Comparison of ENCODE assay signal across 1 cellular context in the genomic region with DNA sequence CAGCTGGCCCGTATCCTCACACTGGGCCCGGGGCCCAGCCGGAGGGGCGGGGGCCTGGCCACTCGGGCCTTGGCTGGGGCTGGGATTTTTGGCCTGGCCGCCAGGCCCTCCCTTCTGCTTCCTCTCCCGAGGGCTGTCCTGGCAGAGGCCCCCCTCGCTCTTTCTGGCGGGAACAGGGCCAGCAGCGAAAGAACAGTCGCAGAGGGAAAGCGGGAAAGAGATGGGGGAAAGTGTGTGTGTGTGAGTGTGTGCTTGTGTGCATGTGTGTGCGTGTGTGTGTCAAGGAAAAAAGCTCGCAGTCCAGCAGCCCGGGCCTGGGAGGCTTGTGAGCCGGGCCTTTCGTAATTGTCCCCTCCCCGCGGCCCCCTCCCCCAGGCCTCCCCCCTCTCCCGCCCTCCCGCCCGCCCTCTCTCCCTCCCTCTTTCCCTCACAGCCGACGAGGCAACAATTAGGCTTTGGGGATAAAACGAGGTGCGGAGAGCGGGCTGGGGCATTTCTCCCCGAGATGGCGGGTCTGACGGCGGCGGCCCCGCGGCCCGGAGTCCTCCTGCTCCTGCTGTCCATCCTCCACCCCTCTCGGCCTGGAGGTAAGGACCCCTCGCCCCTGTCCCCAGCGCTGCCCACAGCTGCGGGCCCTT.
TF ChIP-seq lines count a peak whose summit lies in the region.

Gene ELN, plus strand, starts transcription at position 491 of the 638 bp plus-strand sequence. Its CDS starts 15 bp downstream, at position 506.

TF ChIP-seq in K562, 482 proteins besides CTCF, POLR2A, EP300 and RAD21:
- TF ChIP-seq, protein P1, sequence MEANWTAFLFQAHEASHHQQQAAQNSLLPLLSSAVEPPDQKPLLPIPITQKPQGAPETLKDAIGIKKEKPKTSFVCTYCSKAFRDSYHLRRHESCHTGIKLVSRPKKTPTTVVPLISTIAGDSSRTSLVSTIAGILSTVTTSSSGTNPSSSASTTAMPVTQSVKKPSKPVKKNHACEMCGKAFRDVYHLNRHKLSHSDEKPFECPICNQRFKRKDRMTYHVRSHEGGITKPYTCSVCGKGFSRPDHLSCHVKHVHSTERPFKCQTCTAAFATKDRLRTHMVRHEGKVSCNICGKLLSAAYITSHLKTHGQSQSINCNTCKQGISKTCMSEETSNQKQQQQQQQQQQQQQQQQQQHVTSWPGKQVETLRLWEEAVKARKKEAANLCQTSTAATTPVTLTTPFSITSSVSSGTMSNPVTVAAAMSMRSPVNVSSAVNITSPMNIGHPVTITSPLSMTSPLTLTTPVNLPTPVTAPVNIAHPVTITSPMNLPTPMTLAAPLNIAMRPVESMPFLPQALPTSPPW (CRISPR knock-in tag; IDR thresholded peaks at IDR 0.05), result peak; percentile 53; the same call in 1 of the 2 replicates
- TF ChIP-seq, protein P2, sequence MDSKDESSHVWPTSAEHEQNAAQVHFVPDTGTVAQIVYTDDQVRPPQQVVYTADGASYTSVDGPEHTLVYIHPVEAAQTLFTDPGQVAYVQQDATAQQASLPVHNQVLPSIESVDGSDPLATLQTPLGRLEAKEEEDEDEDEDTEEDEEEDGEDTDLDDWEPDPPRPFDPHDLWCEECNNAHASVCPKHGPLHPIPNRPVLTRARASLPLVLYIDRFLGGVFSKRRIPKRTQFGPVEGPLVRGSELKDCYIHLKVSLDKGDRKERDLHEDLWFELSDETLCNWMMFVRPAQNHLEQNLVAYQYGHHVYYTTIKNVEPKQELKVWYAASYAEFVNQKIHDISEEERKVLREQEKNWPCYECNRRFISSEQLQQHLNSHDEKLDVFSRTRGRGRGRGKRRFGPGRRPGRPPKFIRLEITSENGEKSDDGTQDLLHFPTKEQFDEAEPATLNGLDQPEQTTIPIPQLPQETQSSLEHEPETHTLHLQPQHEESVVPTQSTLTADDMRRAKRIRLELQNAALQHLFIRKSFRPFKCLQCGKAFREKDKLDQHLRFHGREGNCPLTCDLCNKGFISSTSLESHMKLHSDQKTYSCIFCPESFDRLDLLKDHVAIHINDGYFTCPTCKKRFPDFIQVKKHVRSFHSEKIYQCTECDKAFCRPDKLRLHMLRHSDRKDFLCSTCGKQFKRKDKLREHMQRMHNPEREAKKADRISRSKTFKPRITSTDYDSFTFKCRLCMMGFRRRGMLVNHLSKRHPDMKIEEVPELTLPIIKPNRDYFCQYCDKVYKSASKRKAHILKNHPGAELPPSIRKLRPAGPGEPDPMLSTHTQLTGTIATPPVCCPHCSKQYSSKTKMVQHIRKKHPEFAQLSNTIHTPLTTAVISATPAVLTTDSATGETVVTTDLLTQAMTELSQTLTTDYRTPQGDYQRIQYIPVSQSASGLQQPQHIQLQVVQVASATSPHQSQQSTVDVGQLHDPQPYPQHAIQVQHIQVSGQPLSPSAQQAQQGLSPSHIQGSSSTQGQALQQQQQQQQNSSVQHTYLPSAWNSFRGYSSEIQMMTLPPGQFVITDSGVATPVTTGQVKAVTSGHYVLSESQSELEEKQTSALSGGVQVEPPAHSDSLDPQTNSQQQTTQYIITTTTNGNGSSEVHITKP (IDR thresholded peaks at IDR 0.05; ENCODE audit: partially characterized antibody), result no peak
